Comparison of ENCODE assay signal across 17 cellular contexts in the genomic region with DNA sequence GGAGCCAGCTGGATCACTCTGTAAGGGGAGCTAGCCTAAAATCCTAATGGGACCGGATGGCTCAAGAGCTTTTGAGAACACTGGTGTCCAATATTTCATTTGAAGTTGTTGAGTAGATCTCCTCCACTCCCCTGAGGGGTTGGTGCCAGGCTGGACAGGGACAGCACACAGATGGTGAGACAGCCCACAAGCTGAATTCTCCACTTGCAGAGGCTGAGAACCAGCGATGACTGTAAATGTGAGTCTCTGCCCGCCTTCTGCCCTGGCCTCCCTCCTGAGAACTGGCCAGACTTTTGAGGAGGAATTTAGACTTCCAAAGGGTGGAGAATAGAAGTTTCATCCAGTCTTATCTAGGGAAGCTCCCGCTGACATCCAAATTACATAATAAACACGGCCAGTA.
"Had no signal": no experiment of that assay in that cellular context is flagged by ENCODE, and none has a peak within 500 bp of the region (broad histone marks: within the 10 kb centered on the region; RNA-seq: fewer than 3 reads in every experiment).

No MANE protein-coding gene starts in this region.

- H3K4me3 ChIP-seq: breast epithelium, dorsolateral prefrontal cortex, neural progenitor cell, thoracic aorta, transverse colon had no signal

- DNase-seq: central memory CD4-positive, alpha-beta T cell; cortex of kidney; dorsolateral prefrontal cortex; effector CD8-positive, alpha-beta T cell; foreskin melanocyte; immature natural killer cell; mesendoderm; occipital lobe; stimulated activated CD4-positive, alpha-beta T cell treated with anti-CD3 and anti-CD28 coated beads, Interleukin-4, amount 100 ng/mL, for 1 hour; stimulated activated CD8-positive, alpha-beta memory T cell treated with anti-CD3 and anti-CD28 coated beads, Interleukin-4, amount 100 ng/mL, for 48 hours; stimulated activated naive CD8-positive, alpha-beta T cell treated with anti-CD3 and anti-CD28 coated beads, Interleukin-15, Interleukin-2, amounts not matched to agents 100 U/mL and 50 U/mL, for 24 hours; transverse colon had no signal

- H3K9me3 ChIP-seq: breast epithelium, thoracic aorta, transverse colon had no signal

- H3K27ac ChIP-seq: breast epithelium, dorsolateral prefrontal cortex, neural progenitor cell, thoracic aorta, transverse colon had no signal

- H3K4me1 ChIP-seq: breast epithelium, neural progenitor cell had no signal

- H3K27me3 ChIP-seq: breast epithelium, dorsolateral prefrontal cortex, neural progenitor cell, transverse colon had no signal

- H3K36me3 ChIP-seq: breast epithelium, neural progenitor cell, thoracic aorta, transverse colon had no signal

- ATAC-seq: natural killer cell treated with Interleukin-12 subunit alpha and Interleukin-12 subunit beta and Interleukin-15 and Interleukin-18, amount 100 ng/mL, for 72 hours; stimulated activated effector memory CD8-positive, alpha-beta T cell treated with anti-CD3 and anti-CD28 coated beads, Interleukin-12 subunit alpha, Interleukin-12 subunit beta, amount 100 ng/mL, for 72 hours; stimulated activated naive CD8-positive, alpha-beta T cell treated with anti-CD3 and anti-CD28 coated beads, Interleukin-15, Interleukin-2, amounts not matched to agents 100 U/mL and 50 U/mL, for 24 hours had no signal
